12 cellular contexts compared by ENCODE assay signal in the genomic region with DNA sequence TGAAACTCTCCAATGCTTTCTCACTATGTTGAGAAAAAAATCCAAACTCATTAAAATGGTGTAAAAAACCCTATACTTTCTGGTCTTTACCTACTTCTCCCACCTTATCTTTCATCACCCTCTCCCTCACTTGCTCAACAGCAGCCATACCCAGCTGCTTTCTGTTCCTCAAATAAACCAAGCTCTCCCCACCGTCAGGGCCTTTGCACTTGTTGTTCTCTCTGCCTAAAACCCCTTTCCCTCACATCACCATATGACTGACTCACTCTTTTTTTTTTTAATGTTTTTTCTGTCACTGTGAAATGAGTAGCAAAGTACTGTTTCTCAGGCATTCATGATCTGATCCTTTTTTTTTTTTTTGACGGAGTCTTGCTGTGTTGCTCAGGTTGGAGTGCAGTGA.
DNase-seq lines count a peak whose midpoint lies in the region; ATAC-seq and TF ChIP-seq lines count a peak whose summit lies in the region.
"Had no signal": no experiment of that assay in that cellular context is flagged by ENCODE, and none has a peak within 500 bp of the region (broad histone marks: within the 10 kb centered on the region; RNA-seq: fewer than 3 reads in every experiment).

No MANE protein-coding gene starts in this region.

- H3K27ac ChIP-seq in effector memory CD4-positive, alpha-beta T cell (ENCODE audit: insufficient read depth, low read length, poor library complexity, severe bottlenecking), result no peak overlapping the region
- H3K27ac ChIP-seq: ascending aorta, esophagus muscularis mucosa, transverse colon had no signal

- no peaks in the 10 kb centered on the region for H3K9me3 ChIP-seq in effector memory CD4-positive, alpha-beta T cell (ENCODE audit: control insufficient read depth, low read length)
- H3K9me3 ChIP-seq: ascending aorta, esophagus muscularis mucosa, transverse colon had no signal

- no peaks in the 10 kb centered on the region for H3K4me1 ChIP-seq in effector memory CD4-positive, alpha-beta T cell (ENCODE audit: control insufficient read depth, insufficient read depth, low read length, poor library complexity, severe bottlenecking)
- H3K4me1 ChIP-seq: ascending aorta, esophagus muscularis mucosa, transverse colon had no signal

- peak; percentile 43 for DNase-seq in GM06990 (ENCODE audit: extremely low read depth, insufficient read length)
- DNase-seq in NOMO-1 treated with DMSO at 0.1 percent for 48 hours (lab: John Stamatoyannopoulos, UW; ENCODE audit: unreplicated experiment), result peak; percentile 92
- DNase-seq in NCI-H774 (lab: John Stamatoyannopoulos, UW), result no peak
- DNase-seq in effector memory CD4-positive, alpha-beta T cell, result no peak
- no peak for DNase-seq in hepatic stellate cell (ENCODE audit: low spot score)
- DNase-seq in cerebellum (ENCODE audit: low spot score), result no peak
- DNase-seq: activated CD4-positive, alpha-beta T cell treated with anti-CD3 and anti-CD28 coated beads, Interleukin-2, amount 50 U/mL, for 48 hours; transverse colon had no signal

- no peak for TF ChIP-seq CTCF in GM06990 (IDR thresholded peaks at IDR 0.05; ENCODE audit: insufficient read depth, low read length, poor library complexity, severe bottlenecking)

- no peak overlapping the region for H3K4me3 ChIP-seq in GM06990 (replicated peaks; ENCODE audit: low read depth, low read length)
- H3K4me3 ChIP-seq in effector memory CD4-positive, alpha-beta T cell (ENCODE audit: insufficient read depth, low read depth, low read length, poor library complexity, severe bottlenecking), result no peak overlapping the region
- H3K4me3 ChIP-seq: ascending aorta, esophagus muscularis mucosa, transverse colon had no signal

- H3K27me3 ChIP-seq in GM06990 (replicated peaks; ENCODE audit: control insufficient read depth, insufficient read depth, low read length), result no peaks in the 10 kb centered on the region
- H3K27me3 ChIP-seq in effector memory CD4-positive, alpha-beta T cell (replicated peaks; ENCODE audit: control insufficient read depth, insufficient read depth, low read length, poor library complexity, severe bottlenecking), result no peaks in the 10 kb centered on the region
- H3K27me3 ChIP-seq: ascending aorta, transverse colon had no signal

- ATAC-seq in GM19395 (IDR thresholded peaks at IDR 0.05; ENCODE audit: unreplicated experiment) (peak; percentile 95), HG02973 (IDR thresholded peaks at IDR 0.05; ENCODE audit: unreplicated experiment) (peak; percentile 98)

- no peaks in the 10 kb centered on the region for H3K36me3 ChIP-seq in GM06990 (ENCODE audit: control insufficient read depth, insufficient read depth, low read length)
- no peaks in the 10 kb centered on the region for H3K36me3 ChIP-seq in effector memory CD4-positive, alpha-beta T cell (ENCODE audit: control insufficient read depth, insufficient read depth, low read length)
- H3K36me3 ChIP-seq: ascending aorta, esophagus muscularis mucosa, transverse colon had no signal

Comparison
In these comparisons a context has a peak if more than half of its experiments do, and no peak if none do; other contexts are left out.
1. DNase-seq: peak in GM06990 (single experiment) and NOMO-1 treated with DMSO at 0.1 percent for 48 hours (single experiment); none in NCI-H774 (single experiment), effector memory CD4-positive, alpha-beta T cell (0 of 3), hepatic stellate cell (single experiment) and cerebellum (single experiment).